In genomic region chr2:201781583-201782051, GRCh38 we compare ENCODE assay signal across 8 cellular contexts. TPM values are rescaled to one million over a fixed set of nuclear protein-coding genes. Genes with fewer than 3 reads are reported as not detected.
DNase-seq lines count a peak whose midpoint lies in the region; ATAC-seq and TF ChIP-seq lines count a peak whose summit lies in the region.

No MANE protein-coding gene starts in this region.

- H3K36me3 ChIP-seq in heart left ventricle (no peaks in the 10 kb centered on the region), psoas muscle (ENCODE audit: insufficient read depth in 1 of 2, low read depth in 1 of 2) (no peaks in the 10 kb centered on the region)

- H3K9me3 ChIP-seq in heart left ventricle (no peaks in the 10 kb centered on the region), psoas muscle (no peaks in the 10 kb centered on the region)

- CTCF ChIA-PET in activated naive CD4-positive, alpha-beta T cell treated with anti-CD3 and anti-CD28 coated beads, Interleukin-2, amount 10 ng/mL, durations not matched to agents 7 days and 5 days (lab: Charles Lee), result no interaction called here

- TF ChIP-seq POLR2A in heart left ventricle (IDR thresholded peaks at IDR 0.05), result no peak

- 3 to 8% (median 5%) methylated on average over 13 of the region's 13 CpGs for WGBS in heart left ventricle, 4 donors
- WGBS in psoas muscle, 3 donors, result 2 to 4% (median 2%) methylated on average over 13 of the region's 13 CpGs

- peaks cover 41% of the 10 kb centered on the region for H3K27me3 Mint-ChIP-seq in activated naive CD4-positive, alpha-beta T cell treated with anti-CD3 and anti-CD28 coated beads, Interleukin-2, amount 10 ng/mL, durations not matched to agents 7 days and 5 days

- H3K4me3 ChIP-seq in Jurkat, Clone E6-1 (ENCODE audit: low read length), result peak overlapping the region; percentile 91
- H3K4me3 ChIP-seq in heart left ventricle, result peak overlapping the region; percentile 64 to 96 (median 78)
- peak overlapping the region; percentile 98 for H3K4me3 ChIP-seq in psoas muscle

- H3K4me1 ChIP-seq in heart left ventricle, result peaks cover 5 to 38% (median 32%) of the 10 kb centered on the region in 12 donors
- H3K4me1 ChIP-seq in psoas muscle, result peaks cover 28% of the 10 kb centered on the region

- DNase-seq in NCI-H146 (lab: John Stamatoyannopoulos, UW) (peak; percentile 7), NCI-H146 treated with DMSO at 0.1 percent for 48 hours (lab: John Stamatoyannopoulos, UW; ENCODE audit: unreplicated experiment) (no peak), heart left ventricle (peak in 2 of 5 donors; percentile 12 to 30), psoas muscle (peak; percentile 15 to 58), KBM-7 (no peak)
- no peak for DNase-seq in Jurkat, Clone E6-1 (ENCODE audit: low read depth, low spot score)
- DNase-seq in activated naive CD4-positive, alpha-beta T cell treated with anti-CD3 and anti-CD28 coated beads, Interleukin-2, amount 10 ng/mL, durations not matched to agents 7 days and 5 days, result no peak

- H3K36me3 Mint-ChIP-seq in activated naive CD4-positive, alpha-beta T cell treated with anti-CD3 and anti-CD28 coated beads, Interleukin-2, amount 10 ng/mL, durations not matched to agents 7 days and 5 days, result no peaks in the 10 kb centered on the region

- H3K27ac Mint-ChIP-seq in activated naive CD4-positive, alpha-beta T cell treated with anti-CD3 and anti-CD28 coated beads, Interleukin-2, amount 10 ng/mL, durations not matched to agents 7 days and 5 days, result peak overlapping the region; percentile 89

- H3K27me3 ChIP-seq in heart left ventricle (no peaks in the 10 kb centered on the region), psoas muscle (ENCODE audit: insufficient read depth in 3 of 3, low read length in 2 of 3) (no peaks in the 10 kb centered on the region)

- H3K27ac ChIP-seq in heart left ventricle (peak overlapping the region in 10 of 12 donors; percentile 78 to 94 (median 90)), psoas muscle (peak overlapping the region; percentile 92)

- ATAC-seq in heart left ventricle, result peak in 3 of 4 donors; percentile 0 to 3 (median 3)
- peak in 2 of 4 donors; percentile 1 to 6 for ATAC-seq in psoas muscle
- no peak for ATAC-seq in GM21390 (IDR thresholded peaks at IDR 0.05; ENCODE audit: unreplicated experiment)

- no peaks in the 10 kb centered on the region for H3K9me3 Mint-ChIP-seq in activated naive CD4-positive, alpha-beta T cell treated with anti-CD3 and anti-CD28 coated beads, Interleukin-2, amount 10 ng/mL, durations not matched to agents 7 days and 5 days

- peak overlapping the region; percentile 88 for H3K4me3 Mint-ChIP-seq in activated naive CD4-positive, alpha-beta T cell treated with anti-CD3 and anti-CD28 coated beads, Interleukin-2, amount 10 ng/mL, durations not matched to agents 7 days and 5 days

- in situ Hi-C loops in KBM-7 (cut with MboI; ENCODE audit: low pct_unique_long_range_greater_than_20kb, low sequenced_read_pairs), result no loop called here

- no peak for TF ChIP-seq CTCF in heart left ventricle (IDR thresholded peaks at IDR 0.05)
- TF ChIP-seq CTCF in psoas muscle (IDR thresholded peaks at IDR 0.05), result no peak

- H3K4me1 Mint-ChIP-seq in activated naive CD4-positive, alpha-beta T cell treated with anti-CD3 and anti-CD28 coated beads, Interleukin-2, amount 10 ng/mL, durations not matched to agents 7 days and 5 days, result peaks cover 27% of the 10 kb centered on the region

- intact Hi-C loops in heart left ventricle (cut with DNase I), result loop anchor here in 2 of 10 donors (5.0 to 10.0 kb wide), 2 partner anchors 251 to 253 kb away; partner anchors contain the start of gene FZD7 (in 2 of the 2)
- intact Hi-C loops in psoas muscle (cut with DNase I), result no loop called here

RNA-seq across cellular contexts. Expression of gene ALS2, which starts 0.9 kb away (rescaled TPM):
- 20.2 TPM for polyA plus RNA-seq in Jurkat, Clone E6-1 (2012; ENCODE audit: insufficient read depth, insufficient read length)
- total RNA-seq in heart left ventricle, result 10 to 100 TPM; 24.8 to 45.1 (median 35.8) TPM
- 10 to 100 TPM; 12.3 to 18.5 TPM for polyA plus RNA-seq in heart left ventricle
- total RNA-seq in psoas muscle, result 10 to 100 TPM; 17.2 to 26.4 (median 21.4) TPM
- polyA plus RNA-seq in psoas muscle, result 10 to 100 TPM in 1 of 3 donors, 1 to 10 TPM in 2; 6.3 to 18.9 (median 7.0) TPM

RNA-seq across cellular contexts. Expression of gene CDK15, which starts 24.7 kb away (rescaled TPM):
- not detected for polyA plus RNA-seq in Jurkat, Clone E6-1 (2012; ENCODE audit: insufficient read depth, insufficient read length)
- under 1 TPM in 6 of 9 donors, not detected in 3; 0.07 to 0.50 (median 0.21) TPM for total RNA-seq in heart left ventricle
- polyA plus RNA-seq in heart left ventricle, result under 1 TPM; 0.08 to 0.18 TPM
- under 1 TPM; 0.25 to 0.92 (median 0.37) TPM for total RNA-seq in psoas muscle
- polyA plus RNA-seq in psoas muscle, result under 1 TPM in 2 of 3 donors, not detected in 1; 0.05 to 0.29 TPM

Comparison
In these comparisons a context has a peak if more than half of its experiments do, and no peak if none do; other contexts are left out.
1. DNase-seq: peak in NCI-H146 (single experiment) and psoas muscle (2 of 2); none in NCI-H146 treated with DMSO at 0.1 percent for 48 hours (single experiment), Jurkat, Clone E6-1 (single experiment), activated naive CD4-positive, alpha-beta T cell treated with anti-CD3 and anti-CD28 coated beads, Interleukin-2, amount 10 ng/mL, durations not matched to agents 7 days and 5 days (single experiment) and KBM-7 (single experiment).
2. Peak in every context shown above with its lines, with median percentiles within 50 percentile points of each other: H3K4me3 ChIP-seq.